Comparison of ENCODE assay signal across 27 cellular contexts in genomic region chrX:49177873-49178480, GRCh38. TPM values are rescaled to one million over a fixed set of nuclear protein-coding genes. Genes with fewer than 3 reads are reported as not detected.
DNase-seq lines count a peak whose midpoint lies in the region; ATAC-seq and TF ChIP-seq lines count a peak whose summit lies in the region.
"Had no signal": no experiment of that assay in that cellular context is flagged by ENCODE, and none has a peak within 500 bp of the region (broad histone marks: within the 10 kb centered on the region; RNA-seq: fewer than 3 reads in every experiment).

No MANE protein-coding gene starts in this region.

- H3K27ac ChIP-seq in heart right ventricle (peak overlapping the region in 1 of 10 donors; percentile 31), left ventricle myocardium inferior (replicated peaks) (no peak overlapping the region), neural progenitor cell (no peak overlapping the region), PC-3 (ENCODE audit: low read length) (no peak overlapping the region)
- H3K27ac ChIP-seq: upper lobe of right lung had no signal

- H3K4me2 ChIP-seq in neural progenitor cell (no peak overlapping the region), PC-3 (ENCODE audit: low read length) (no peak overlapping the region)
- H3K4me2 ChIP-seq: smooth muscle cell had no signal

- H3K27me3 Mint-ChIP-seq in T-cell (no peaks in the 10 kb centered on the region), neural progenitor cell (ENCODE audit: insufficient read depth, low read depth) (peaks cover 14% of the 10 kb centered on the region)

- TF ChIP-seq CTCF in heart right ventricle (IDR thresholded peaks at IDR 0.05) (no peak), left ventricle myocardium inferior (IDR thresholded peaks at IDR 0.05; ENCODE audit: borderline replicate concordance) (no peak), neural progenitor cell (IDR thresholded peaks at IDR 0.05) (no peak), PC-3 (conservative IDR thresholded peaks at IDR 0.05; ENCODE audit: low read depth, low read length) (no peak)

- H3K9me3 Mint-ChIP-seq in T-cell (no peaks in the 10 kb centered on the region), neural progenitor cell (peaks cover 44% of the 10 kb centered on the region)
- H3K9me3 Mint-ChIP-seq: natural killer cell, WTC11 had no signal

- H3K9ac ChIP-seq in neural progenitor cell (no peak overlapping the region), PC-3 (ENCODE audit: low read length) (no peak overlapping the region)

- H3K4me1 ChIP-seq in heart right ventricle (peaks cover 0 to 22% (median under 1%) of the 10 kb centered on the region in 9 donors), left ventricle myocardium inferior (peaks cover 1% of the 10 kb centered on the region), neural progenitor cell (no peaks in the 10 kb centered on the region), PC-3 (ENCODE audit: insufficient read depth, low read length) (peaks cover 5% of the 10 kb centered on the region; the same call in 1 of the 2 replicates)
- H3K4me1 ChIP-seq: upper lobe of right lung had no signal

- no peaks in the 10 kb centered on the region for H3K27me3 ChIP-seq in heart right ventricle
- H3K27me3 ChIP-seq in left ventricle myocardium inferior (ENCODE audit: low read depth) = no peaks in the 10 kb centered on the region
- H3K27me3 ChIP-seq in neural progenitor cell = peaks cover 5% of the 10 kb centered on the region
- H3K27me3 ChIP-seq in PC-3 (ENCODE audit: low read length) = no peaks in the 10 kb centered on the region
- H3K27me3 ChIP-seq: adrenal gland, upper lobe of right lung had no signal

- H3K9me2 ChIP-seq in PC-3 (replicated peaks; ENCODE audit: low read length) = no peaks in the 10 kb centered on the region

- H3K4me3 ChIP-seq in heart right ventricle (no peak overlapping the region), left ventricle myocardium inferior (no peak overlapping the region), neural progenitor cell (no peak overlapping the region), PC-3 (ENCODE audit: low read length) (no peak overlapping the region)
- H3K4me3 ChIP-seq: adrenal gland, HAP-1, lung, smooth muscle cell, upper lobe of right lung had no signal

- no peaks in the 10 kb centered on the region for H3K79me2 ChIP-seq in neural progenitor cell (ENCODE audit: low read depth)
- peaks cover 16% of the 10 kb centered on the region for H3K79me2 ChIP-seq in PC-3 (ENCODE audit: low read length)

- H3K36me3 ChIP-seq in heart right ventricle (peaks cover 0 to 69% (median 0%) of the 10 kb centered on the region in 9 donors), left ventricle myocardium inferior (peaks cover 41% of the 10 kb centered on the region), neural progenitor cell (no peaks in the 10 kb centered on the region), PC-3 (ENCODE audit: low read depth, low read length) (peaks cover 17% of the 10 kb centered on the region)

- H2AFZ ChIP-seq in neural progenitor cell (replicated peaks) (no peak overlapping the region), PC-3 (ENCODE audit: low read length) (no peak overlapping the region)

- BruUV-seq in PC-3 (replicated peaks; lab: Mats Ljungman, UMichigan) = no TSS peak

- POLR2A ChIA-PET in T-cell (lab: Charles Lee) (interaction anchor here in 1 of 2 donors (0.5 to 0.6 kb wide), 2 partner anchors 57 to 186 kb away, joined by 3 read pairs; no protein-coding TSS in a partner anchor), PC-3 (lab: Charles Lee; ENCODE audit: unreplicated experiment) (no interaction called here)

- CTCF ChIA-PET in T-cell (lab: Charles Lee) (no interaction called here), PC-3 (lab: Charles Lee) (no interaction called here)

- intact Hi-C loops in heart right ventricle (cut with DNase I) = no loop called here
- intact Hi-C loops in left ventricle myocardium inferior (cut with micrococcal nuclease) = no loop called here
- intact Hi-C loops in PC-3 (cut with micrococcal nuclease) = no loop called here

- no peak for DNase-seq in heart right ventricle
- no peak for DNase-seq in left ventricle myocardium inferior
- no peak for DNase-seq in T-cell
- DNase-seq in neural progenitor cell (ENCODE audit: low spot score) = no peak
- DNase-seq in NCI-H345 treated with DMSO at 0.1 percent for 48 hours (lab: John Stamatoyannopoulos, UW; ENCODE audit: unreplicated experiment) = no peak
- DNase-seq in PC-3 = no peak
- DNase-seq: activated CD4-positive, alpha-beta T cell treated with anti-CD3 and anti-CD28 coated beads, Interleukin-2, amount 50 U/mL, for 1 hour; activated CD8-positive, alpha-beta memory T cell treated with anti-CD3 and anti-CD28 coated beads, Interleukin-2, amount 50 U/mL, for 48 hours; activated effector memory CD4-positive, alpha-beta T cell treated with Interleukin-2 at 50 U/mL for 16 hours; C1 segment of cervical spinal cord; DMS79 treated with DMSO at 0.1 percent for 48 hours; natural killer cell; NCI-H1417; NCI-H2081; NCI-H446; NCI-H774; retina; stimulated activated CD4-positive, alpha-beta T cell treated with anti-CD3 and anti-CD28 coated beads, Interleukin-2, amount 100 ng/mL, for 24 hours; T1000; upper lobe of right lung had no signal

- H4K20me1 ChIP-seq in neural progenitor cell (ENCODE audit: low read depth) (no peaks in the 10 kb centered on the region), PC-3 (ENCODE audit: low read length) (peaks cover 7% of the 10 kb centered on the region)

- H3K4me1 Mint-ChIP-seq in T-cell (peaks cover 5 to 24% (median 15%) of the 10 kb centered on the region in 3 donors), neural progenitor cell (no peaks in the 10 kb centered on the region)
- H3K4me1 Mint-ChIP-seq: brain had no signal

- H3K4me3 Mint-ChIP-seq in T-cell = no peak overlapping the region
- no peak overlapping the region for H3K4me3 Mint-ChIP-seq in neural progenitor cell
- H3K4me3 Mint-ChIP-seq: brain, natural killer cell, WTC11 had no signal

- peaks cover 32% of the 10 kb centered on the region for H3K36me3 Mint-ChIP-seq in T-cell
- peaks cover 10% of the 10 kb centered on the region for H3K36me3 Mint-ChIP-seq in neural progenitor cell
- H3K36me3 Mint-ChIP-seq: natural killer cell had no signal

- ATAC-seq in heart right ventricle (peak in 6 of 8 donors; percentile 23 to 61 (median 45)), T-cell (replicated peaks in 1 of 4) (no peak), GM21381 (IDR thresholded peaks at IDR 0.05; ENCODE audit: unreplicated experiment) (no peak), PC-3 (no peak)

- 89 to 90% methylated on average over 22 to 23 of the region's 23 CpGs for WGBS in heart right ventricle, 2 donors

- H3K9me3 ChIP-seq in heart right ventricle = no peaks in the 10 kb centered on the region
- no peaks in the 10 kb centered on the region for H3K9me3 ChIP-seq in left ventricle myocardium inferior (replicated peaks)
- no peaks in the 10 kb centered on the region for H3K9me3 ChIP-seq in neural progenitor cell (ENCODE audit: low read depth)
- no peaks in the 10 kb centered on the region for H3K9me3 ChIP-seq in PC-3 (ENCODE audit: low read length)
- H3K9me3 ChIP-seq: adrenal gland, HAP-1, upper lobe of right lung had no signal

- H3K27ac Mint-ChIP-seq in T-cell (peak overlapping the region; percentile 36 to 69), neural progenitor cell (peak overlapping the region; percentile 8)
- H3K27ac Mint-ChIP-seq: brain, WTC11 had no signal

- H3F3A ChIP-seq in neural progenitor cell (ENCODE audit: low read depth) = no peaks in the 10 kb centered on the region
- no peaks in the 10 kb centered on the region for H3F3A ChIP-seq in PC-3 (ENCODE audit: low read length, unreplicated experiment)

RNA-seq across cellular contexts. Expression of gene PLP2, which starts 6.3 kb away (rescaled TPM):
- 100 to 1,000 TPM in 1 of 10 donors, 10 to 100 TPM in 9; 20.3 to 157 (median 41.2) TPM for total RNA-seq in heart right ventricle
- 100 to 1,000 TPM in 1 of 2 donors, 10 to 100 TPM in 1; 64.6 to 352 TPM for polyA plus RNA-seq in heart right ventricle
- 42.1 TPM for total RNA-seq in left ventricle myocardium inferior
- total RNA-seq in T-cell = 100 to 1,000 TPM in 4 of 5 donors, 10 to 100 TPM in 1; 85.2 to 241 (median 207) TPM
- total RNA-seq in neural progenitor cell (ENCODE audit: low replicate concordance) = 0.13 and 0.46 TPM in 2 replicates
- 165 and 171 TPM in 2 replicates for total RNA-seq in PC-3 (2014; rRNA removed)

RNA-seq across cellular contexts. Expression of gene PRICKLE3, which starts 8.2 kb away (rescaled TPM):
- total RNA-seq in heart right ventricle = 10 to 100 TPM in 3 of 10 donors, 1 to 10 TPM in 7; 6.6 to 14.8 (median 9.4) TPM
- polyA plus RNA-seq in heart right ventricle = 10 to 100 TPM in 1 of 2 donors, 1 to 10 TPM in 1; 8.8 to 10.8 TPM
- 9.7 TPM for total RNA-seq in left ventricle myocardium inferior
- 10 to 100 TPM in 3 of 5 donors, 1 to 10 TPM in 2; 5.5 to 15.4 (median 12.6) TPM for total RNA-seq in T-cell
- 0.28 and 6.4 TPM in 2 replicates for total RNA-seq in neural progenitor cell (ENCODE audit: low replicate concordance)
- total RNA-seq in PC-3 (2014; rRNA removed) = 16.5 and 29.1 TPM in 2 replicates

RNA-seq across cellular contexts. Expression of gene MAGIX, which starts 15.4 kb away (rescaled TPM):
- total RNA-seq in heart right ventricle (1 to 10 TPM; 2.7 to 9.8 (median 4.0) TPM), left ventricle myocardium inferior (2.4 TPM), T-cell (1 to 10 TPM in 3 of 5 donors, under 1 TPM in 2; 0.56 to 1.9 (median 1.6) TPM), neural progenitor cell (ENCODE audit: low replicate concordance) (1.4 and 1.5 TPM in 2 replicates), PC-3 (2014; rRNA removed) (9.3 and 12.5 TPM in 2 replicates)
- polyA plus RNA-seq in heart right ventricle = 10 to 100 TPM in 1 of 2 donors, 1 to 10 TPM in 1; 5.4 to 13.5 TPM

RNA-seq across cellular contexts. Expression of gene SYP, which starts 22.0 kb away (rescaled TPM):
- total RNA-seq in heart right ventricle (1 to 10 TPM in 5 of 10 donors, under 1 TPM in 5; 0.59 to 2.0 (median 1.0) TPM), left ventricle myocardium inferior (1.6 TPM), T-cell (under 1 TPM; 0.53 to 0.89 (median 0.70) TPM), neural progenitor cell (ENCODE audit: low replicate concordance) (0.07 and 0.62 TPM in 2 replicates), PC-3 (2014; rRNA removed) (0.29 and 0.47 TPM in 2 replicates)
- polyA plus RNA-seq in heart right ventricle = 1 to 10 TPM; 1.9 to 2.9 TPM
- total RNA-seq: smooth muscle cell had no signal
- polyA plus RNA-seq: smooth muscle cell had no signal

RNA-seq across cellular contexts. Expression of gene GPKOW, which starts 54.4 kb away (rescaled TPM):
- 10 to 100 TPM; 16.5 to 23.2 (median 20.0) TPM for total RNA-seq in heart right ventricle
- polyA plus RNA-seq in heart right ventricle = 10 to 100 TPM in 1 of 2 donors, 1 to 10 TPM in 1; 6.4 to 28.8 TPM
- 18.1 TPM for total RNA-seq in left ventricle myocardium inferior
- total RNA-seq in T-cell = 10 to 100 TPM; 16.5 to 25.9 (median 23.1) TPM
- total RNA-seq in neural progenitor cell (ENCODE audit: low replicate concordance) = 11.2 and 20.6 TPM in 2 replicates
- 54.2 TPM in 2 replicates for total RNA-seq in PC-3 (2014; rRNA removed)

Comparison
In these comparisons a context has a peak if more than half of its experiments do, and no peak if none do; other contexts are left out.
1. ATAC-seq: peak in heart right ventricle (6 of 8); none in T-cell (0 of 4), GM21381 (single experiment) and PC-3 (single experiment).
2. RNA of gene PLP2, which starts 6.3 kb away (total RNA-seq): 85.2 to 241 TPM in T-cell, 165 to 171 TPM in PC-3, 20.3 to 157 TPM in heart right ventricle and 42.1 TPM in left ventricle myocardium inferior (single experiment); 0.13 to 0.46 TPM in neural progenitor cell; every median in the first group is over 10 times any median in the second.